12 cellular contexts compared by ENCODE assay signal in genomic region chr11:82859746-82860145, GRCh38.
"Had no signal": no experiment of that assay in that cellular context is flagged by ENCODE, and none has a peak within 500 bp of the region (broad histone marks: within the 10 kb centered on the region; RNA-seq: fewer than 3 reads in every experiment).

No MANE protein-coding gene starts in this region.

- H3K9me3 ChIP-seq: adrenal gland, gastroesophageal sphincter, ovary, upper lobe of left lung had no signal

- H3K36me3 ChIP-seq: adrenal gland, gastroesophageal sphincter, ovary, upper lobe of left lung had no signal

- ATAC-seq: gastroesophageal sphincter, WTC11 had no signal

- DNase-seq: activated CD4-positive, alpha-beta T cell treated with anti-CD3 and anti-CD28 coated beads, Interleukin-2, amount 10 ng/mL, durations not matched to agents 24 days and 14 days; activated CD8-positive, alpha-beta memory T cell treated with anti-CD3 and anti-CD28 coated beads for 24 hours; activated naive CD4-positive, alpha-beta T cell treated with Interleukin-2 at 50 U/mL for 16 hours; adrenal gland; central memory CD4-positive, alpha-beta T cell; ovary; stimulated activated CD4-positive, alpha-beta T cell treated with anti-CD3 and anti-CD28 coated beads, Interleukin-15, amount 100 ng/mL, for 24 hours; stimulated activated CD4-positive, alpha-beta T cell treated with anti-CD3 and anti-CD28 coated beads, Interleukin-4, amount 100 ng/mL, for 24 hours; T-helper 1 cell; upper lobe of left lung had no signal

- H3K27ac ChIP-seq: gastroesophageal sphincter, ovary had no signal

- H3K27me3 ChIP-seq: adrenal gland, gastroesophageal sphincter, ovary, upper lobe of left lung had no signal

- H3K4me3 ChIP-seq: adrenal gland, gastroesophageal sphincter, ovary, upper lobe of left lung had no signal
